ENCODE assay signal across 18 cellular contexts in genomic region chr2:119638891-119639539, GRCh38. TPM values are rescaled to one million over a fixed set of nuclear protein-coding genes. Genes with fewer than 3 reads are reported as not detected.
DNase-seq lines count a peak whose midpoint lies in the region; ATAC-seq and TF ChIP-seq lines count a peak whose summit lies in the region.
"Had no signal": no experiment of that assay in that cellular context is flagged by ENCODE, and none has a peak within 500 bp of the region (broad histone marks: within the 10 kb centered on the region; RNA-seq: fewer than 3 reads in every experiment).

No MANE protein-coding gene starts in this region.

- H2BK20ac ChIP-seq in IMR-90 (ENCODE audit: low read depth, low read length): no peak overlapping the region

- H3K23ac ChIP-seq in IMR-90 (ENCODE audit: low read depth, low read length) (no peak overlapping the region), neuronal stem cell (ENCODE audit: low read depth, low read length, poor library complexity) (no peak overlapping the region)

- dilution Hi-C loops in IMR-90 (cut with HindIII; ENCODE audit: low sequenced_read_pairs, unreplicated experiment): no loop called here

- H3K36me3 ChIP-seq in IMR-90 (ENCODE audit: control insufficient read depth, insufficient read depth, low read length) (no peaks in the 10 kb centered on the region), hepatocyte (replicated peaks; ENCODE audit: insufficient read depth, low read depth) (no peaks in the 10 kb centered on the region), neuronal stem cell (replicated peaks in 1 of 2; ENCODE audit: control insufficient read depth in 2 of 2, insufficient read depth in 2 of 2, low read length in 2 of 2) (no peaks in the 10 kb centered on the region)
- H3K36me3 ChIP-seq: prostate gland, suprapubic skin had no signal

- H3K27ac ChIP-seq in IMR-90 (ENCODE audit: insufficient read depth, low read length) (no peak overlapping the region), hepatocyte (no peak overlapping the region), neuronal stem cell (replicated peaks; ENCODE audit: low read length) (no peak overlapping the region)
- H3K27ac ChIP-seq: epithelial cell of prostate, HL-60, prostate gland, suprapubic skin had no signal

- H2BK15ac ChIP-seq in IMR-90 (ENCODE audit: low read depth, low read length): no peak overlapping the region
- no peak overlapping the region for H2BK15ac ChIP-seq in neuronal stem cell (ENCODE audit: low read length)

- H3K79me1 ChIP-seq in IMR-90 (ENCODE audit: low read depth in 1 of 2, low read length in 2 of 2) (no peaks in the 10 kb centered on the region), neuronal stem cell (ENCODE audit: low read depth, low read length) (no peaks in the 10 kb centered on the region)

- no peak for TF ChIP-seq CTCF in IMR-90 (conservative IDR thresholded peaks at IDR 0.05; ENCODE audit: low read depth, low read length)
- no peak for TF ChIP-seq CTCF in hepatocyte (IDR thresholded peaks at IDR 0.05; ENCODE audit: poor library complexity)

- H3K4me3 ChIP-seq in IMR-90 (ENCODE audit: insufficient read depth, low read depth, low read length) (no peak overlapping the region), hepatocyte (no peak overlapping the region), neuronal stem cell (ENCODE audit: low read length in 2 of 2) (peak overlapping the region in 1 of 2 donors; percentile 28)
- H3K4me3 ChIP-seq: prostate gland, suprapubic skin had no signal

- H3K4ac ChIP-seq in IMR-90 (ENCODE audit: low read depth, low read length) (no peak overlapping the region), neuronal stem cell (ENCODE audit: low read length) (no peak overlapping the region)

- H2BK5ac ChIP-seq in IMR-90 (ENCODE audit: low read depth, low read length, poor library complexity, severe bottlenecking) (no peak overlapping the region), neuronal stem cell (ENCODE audit: low read length) (no peak overlapping the region)

- no peak overlapping the region for H3K18ac ChIP-seq in IMR-90 (ENCODE audit: low read depth, low read length)
- peak overlapping the region; percentile 72 for H3K18ac ChIP-seq in neuronal stem cell (ENCODE audit: low read length)

- no peak for TF ChIP-seq POLR2A in IMR-90 (IDR thresholded peaks at IDR 0.05; ENCODE audit: low read depth, low read length)

- H4K20me1 ChIP-seq in IMR-90 (ENCODE audit: insufficient read depth, low read length) (no peaks in the 10 kb centered on the region), hepatocyte (ENCODE audit: insufficient read depth, poor library complexity, severe bottlenecking) (no peaks in the 10 kb centered on the region)

- no peak overlapping the region for H4K5ac ChIP-seq in IMR-90 (ENCODE audit: low read depth, low read length)

- H3K9me1 ChIP-seq in IMR-90 (ENCODE audit: insufficient read depth, low read length): no peaks in the 10 kb centered on the region

- in situ Hi-C loops in IMR-90 (cut with MboI; ENCODE audit: low sequenced_read_pairs) (no loop called here), ACHN (cut with HindIII; ENCODE audit: low pct_ligation_motif_present, low pct_unique_long_range_greater_than_20kb, low sequenced_read_pairs) (no loop called here)

- H2AK5ac ChIP-seq in IMR-90 (ENCODE audit: low read depth, low read length) (no peak overlapping the region), neuronal stem cell (ENCODE audit: low read depth, low read length) (no peak overlapping the region)

- DNase-seq in IMR-90: no peak
- DNase-seq in NCI-H69 (lab: John Stamatoyannopoulos, UW): peak; percentile 3
- peak; percentile 23 for DNase-seq in hepatocyte (ENCODE audit: low spot score)
- peak; percentile 47 for DNase-seq in neuronal stem cell (ENCODE audit: low spot score)
- no peak for DNase-seq in ACHN
- no peak for DNase-seq in AG08395 (ENCODE audit: low spot score)
- DNase-seq: activated CD4-positive, alpha-beta T cell treated with anti-CD3 and anti-CD28 coated beads for 36 hours; activated T-cell treated with anti-CD3 and anti-CD28 coated beads for 4 hours; HFFc6; left cardiac atrium; NCI-H187 treated with DMSO at 0.1 percent for 48 hours; Right ventricle myocardium superior had no signal

- TF ChIP-seq RAD21 in IMR-90 (IDR thresholded peaks at IDR 0.05; ENCODE audit: low read length): no peak

- H3K27me3 ChIP-seq in IMR-90 (ENCODE audit: control insufficient read depth, insufficient read depth, low read length) (peaks cover 22% of the 10 kb centered on the region), hepatocyte (no peaks in the 10 kb centered on the region), neuronal stem cell (ENCODE audit: control insufficient read depth in 3 of 3, insufficient read depth in 3 of 3, low read depth in 1 of 3, low read length in 3 of 3) (peaks cover 0 to 3% (median 0%) of the 10 kb centered on the region in 3 experiments)

- H2AFZ ChIP-seq in IMR-90 (replicated peaks; ENCODE audit: low read length, poor library complexity): no peak overlapping the region
- H2AFZ ChIP-seq in hepatocyte: no peak overlapping the region
- H2AFZ ChIP-seq in neuronal stem cell (ENCODE audit: low read length): peak overlapping the region; percentile 87

- H3K4me2 ChIP-seq in IMR-90 (ENCODE audit: low read depth, low read length) (peak overlapping the region; percentile 14; the same call in 1 of the 2 replicates), hepatocyte (peak overlapping the region; percentile 59), neuronal stem cell (ENCODE audit: insufficient read depth, low read length, poor library complexity, severe bottlenecking) (peak overlapping the region; percentile 29)

- H3K9ac ChIP-seq in IMR-90 (ENCODE audit: low read depth, low read length) (no peak overlapping the region), neuronal stem cell (ENCODE audit: low read depth, low read length, poor library complexity) (peak overlapping the region; percentile 61)

- ATAC-seq in IMR-90 (ENCODE audit: low read depth) (peak; percentile 52), HG02588 (IDR thresholded peaks at IDR 0.05; ENCODE audit: unreplicated experiment) (no peak), GM21723 (IDR thresholded peaks at IDR 0.05; ENCODE audit: unreplicated experiment) (no peak)
- ATAC-seq: activated CD4-positive, alpha-beta T cell treated with anti-CD3 and anti-CD28 coated beads for 36 hours had no signal

- POLR2A ChIA-PET in IMR-90 (lab: Charles Lee; ENCODE audit: unreplicated experiment): no interaction called here

- no peaks in the 10 kb centered on the region for H3K79me2 ChIP-seq in hepatocyte

- H2BK120ac ChIP-seq in IMR-90 (ENCODE audit: low read depth, low read length) (no peak overlapping the region), neuronal stem cell (ENCODE audit: low read depth, low read length) (no peak overlapping the region)

- no peak overlapping the region for H4K91ac ChIP-seq in IMR-90 (ENCODE audit: insufficient read depth, low read depth, low read length)
- no peak overlapping the region for H4K91ac ChIP-seq in neuronal stem cell (ENCODE audit: low read depth, low read length, poor library complexity)

- no peaks in the 10 kb centered on the region for H3K9me2 ChIP-seq in hepatocyte (replicated peaks; ENCODE audit: insufficient read depth)

- no peak overlapping the region for H2AK9ac ChIP-seq in IMR-90 (replicated peaks; ENCODE audit: low read depth, low read length, poor library complexity)

- no peak overlapping the region for H3K56ac ChIP-seq in IMR-90 (ENCODE audit: extremely low read depth, insufficient read depth, low read length)

- no peak overlapping the region for H2BK12ac ChIP-seq in neuronal stem cell (ENCODE audit: low read length)

- CTCF ChIA-PET in IMR-90 (lab: Yijun Ruan, JAX): no interaction called here

- H4K8ac ChIP-seq in IMR-90 (ENCODE audit: low read depth in 2 of 2, low read length in 2 of 2): no peak overlapping the region
- no peak overlapping the region for H4K8ac ChIP-seq in neuronal stem cell (ENCODE audit: low read depth, low read length)

- intact Hi-C loops in IMR-90 (cut with micrococcal nuclease): no loop called here

- WGBS in IMR-90 (ENCODE audit: extremely low coverage in 2 of 2, insufficient read length in 1 of 2), 2 experiments: 11% methylated on average over 14 of the region's 17 CpGs; no CpG with 5 or more reads in 1 of the 2 experiments
- whole genome bisulfite sequencing in hepatocyte (ENCODE audit: low lambda C conversion rate, missing lambda C conversion rate): 48% methylated on average over 17 of the region's 17 CpGs
- no CpG with 5 or more reads among the region's 17 CpGs for WGBS in neuronal stem cell (ENCODE audit: extremely low coverage in 2 of 2, insufficient read length in 2 of 2, insufficient replicate concordance in 1 of 2), 2 donors

- H3K14ac ChIP-seq in IMR-90 (replicated peaks; ENCODE audit: low read depth, low read length) (no peak overlapping the region), neuronal stem cell (ENCODE audit: low read length) (peak overlapping the region; percentile 25)

- H3K4me1 ChIP-seq in IMR-90 (ENCODE audit: control insufficient read depth, insufficient read depth, low read length) (no peaks in the 10 kb centered on the region), hepatocyte (ENCODE audit: insufficient read depth) (peaks cover 11% of the 10 kb centered on the region), neuronal stem cell (ENCODE audit: control insufficient read depth in 2 of 2, insufficient read depth in 1 of 2, low read depth in 1 of 2, low read length in 2 of 2) (peaks cover 7 to 16% of the 10 kb centered on the region in 2 donors)
- H3K4me1 ChIP-seq: prostate gland, suprapubic skin had no signal

- H3K9me3 ChIP-seq in IMR-90 (ENCODE audit: control insufficient read depth, insufficient read depth, low read length) (no peaks in the 10 kb centered on the region), hepatocyte (ENCODE audit: low read depth) (no peaks in the 10 kb centered on the region), neuronal stem cell (replicated peaks in 1 of 2; ENCODE audit: control insufficient read depth in 2 of 2, insufficient read depth in 1 of 2, low read depth in 1 of 2, low read length in 2 of 2) (peaks cover 0 to 3% of the 10 kb centered on the region in 2 donors)
- H3K9me3 ChIP-seq: prostate gland, suprapubic skin had no signal

- no TSS peak for BruUV-seq in IMR-90 (replicated peaks; lab: Mats Ljungman, UMichigan)

TF ChIP-seq in IMR-90, 13 proteins besides CTCF, POLR2A, EP300 and RAD21 (continues in another document):
- no peak for TF ChIP-seq NFE2L2 (IDR thresholded peaks at IDR 0.05; ENCODE audit: low read depth, low read length)

RNA-seq across cellular contexts. Expression of gene TMEM177, which starts 40.0 kb away (rescaled TPM):
- total RNA-seq in IMR-90 (2012; rRNA removed) (6.8 and 7.8 TPM in 2 replicates), hepatocyte (27.5 and 29.4 TPM in 2 replicates)
- polyA plus RNA-seq in IMR-90 (2012; rRNA removed) (8.2 and 8.7 TPM in 2 replicates), hepatocyte (28.8 and 43.8 TPM in 2 replicates)
- 7.2 and 12.6 TPM in 2 replicates for polyA plus RNA-seq in IMR-90 (2012; cell fraction: cytosol; rRNA removed)
- polyA plus RNA-seq in IMR-90 (2012; cell fraction: nucleus; rRNA removed; ENCODE audit: low replicate concordance): 4.4 and 6.8 TPM in 2 replicates
- polyA plus RNA-seq in neuronal stem cell (2013, experiment 1 of 2): 17.9 TPM
- 17.5 TPM for polyA plus RNA-seq in neuronal stem cell (2013, experiment 2 of 2)

Comparison
In these comparisons a context has a peak if more than half of its experiments do, and no peak if none do; other contexts are left out.
1. DNase-seq: peak in NCI-H69 (single experiment), hepatocyte (single experiment) and neuronal stem cell (single experiment); none in IMR-90 (single experiment), ACHN (single experiment) and AG08395 (single experiment).
2. Peak in every context shown above with its lines, with median percentiles within 50 percentile points of each other: H3K4me2 ChIP-seq.